In the genomic region with DNA sequence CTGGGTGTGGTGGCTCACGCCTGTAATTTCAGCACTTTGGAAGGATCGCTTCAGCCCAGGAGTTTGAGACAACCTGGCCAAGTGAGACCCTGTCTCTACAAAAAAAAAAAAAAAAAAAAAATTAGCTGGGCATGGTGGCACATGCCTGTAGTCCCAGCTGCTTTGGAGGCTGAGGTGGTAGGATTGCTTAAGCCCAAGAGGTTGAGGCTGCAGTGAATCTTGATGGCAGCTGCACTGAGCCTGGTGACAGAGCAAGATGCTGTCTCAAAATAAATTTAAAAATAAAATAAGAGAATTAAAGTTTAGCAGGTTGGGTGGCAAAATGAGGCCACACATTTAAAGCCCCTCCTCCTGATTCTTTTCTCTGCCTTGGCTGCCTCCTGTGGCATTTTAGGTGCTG, we compare ENCODE assay signal across 23 cellular contexts. TPM values are rescaled to one million over a fixed set of nuclear protein-coding genes. Genes with fewer than 3 reads are reported as not detected.
DNase-seq lines count a peak whose midpoint lies in the region; ATAC-seq and TF ChIP-seq lines count a peak whose summit lies in the region.
"Had no signal": no experiment of that assay in that cellular context is flagged by ENCODE, and none has a peak within 500 bp of the region (broad histone marks: within the 10 kb centered on the region; RNA-seq: fewer than 3 reads in every experiment).

No MANE protein-coding gene starts in this region.

- H3K9me3 ChIP-seq in heart right ventricle: no peaks in the 10 kb centered on the region
- no peaks in the 10 kb centered on the region for H3K9me3 ChIP-seq in fibroblast of lung (ENCODE audit: control insufficient read depth, insufficient read depth, low read depth, low read length)
- H3K9me3 ChIP-seq in sigmoid colon: no peaks in the 10 kb centered on the region
- H3K9me3 ChIP-seq in vagina: no peaks in the 10 kb centered on the region
- H3K9me3 ChIP-seq in tibial artery: no peaks in the 10 kb centered on the region
- H3K9me3 ChIP-seq: body of pancreas had no signal

- TF ChIP-seq POLR2A in sigmoid colon (IDR thresholded peaks at IDR 0.05) (no peak), vagina (IDR thresholded peaks at IDR 0.05) (no peak)

- H3K27me3 ChIP-seq in heart right ventricle (no peaks in the 10 kb centered on the region), fibroblast of lung (ENCODE audit: control insufficient read depth, insufficient read depth, low read length) (no peaks in the 10 kb centered on the region), sigmoid colon (no peaks in the 10 kb centered on the region), vagina (no peaks in the 10 kb centered on the region), tibial artery (no peaks in the 10 kb centered on the region)
- H3K27me3 ChIP-seq: body of pancreas had no signal

- no peak for TF ChIP-seq CTCF in heart right ventricle (IDR thresholded peaks at IDR 0.05)
- no peak for TF ChIP-seq CTCF in fibroblast of lung (conservative IDR thresholded peaks at IDR 0.05 in 1 of 2, IDR thresholded peaks at IDR 0.05 in 1 of 2; ENCODE audit: low read depth in 1 of 2, low read length in 2 of 2)
- TF ChIP-seq CTCF in sigmoid colon (IDR thresholded peaks at IDR 0.05): no peak
- no peak for TF ChIP-seq CTCF in vagina (IDR thresholded peaks at IDR 0.05)
- TF ChIP-seq CTCF in tibial artery (IDR thresholded peaks at IDR 0.05): no peak

- H3K4me3 ChIP-seq in heart right ventricle (no peak overlapping the region), fibroblast of lung (replicated peaks in 1 of 4; ENCODE audit: control extremely low read depth in 1 of 4, insufficient read depth in 1 of 4, low read depth in 3 of 4, low read length in 4 of 4) (no peak overlapping the region), sigmoid colon (no peak overlapping the region), vagina (no peak overlapping the region), tibial artery (no peak overlapping the region)
- H3K4me3 ChIP-seq: body of pancreas, GM23248 had no signal

- 97 to 100% methylated on average over 2 of the region's 2 CpGs for WGBS in heart right ventricle, 2 donors
- 95 to 98% methylated on average over 2 of the region's 2 CpGs for WGBS in sigmoid colon, 2 donors

- no peak overlapping the region for H3K9ac ChIP-seq in fibroblast of lung (ENCODE audit: insufficient read depth, low read length)

- H3K36me3 ChIP-seq in heart right ventricle (peaks cover 0 to 93% (median 27%) of the 10 kb centered on the region in 9 donors), fibroblast of lung (ENCODE audit: control insufficient read depth, insufficient read depth, low read length) (peaks cover 9% of the 10 kb centered on the region), sigmoid colon (peaks cover 5 to 20% (median 5%) of the 10 kb centered on the region in 4 donors), vagina (peaks cover 0 to 32% of the 10 kb centered on the region in 2 donors), tibial artery (peaks cover 36 to 66% (median 46%) of the 10 kb centered on the region in 3 donors)

- ATAC-seq in heart right ventricle (no peak), left cardiac atrium (no peak)
- ATAC-seq: PC-3 had no signal

- peaks cover 0 to 44% (median 24%) of the 10 kb centered on the region in 9 donors for H3K4me1 ChIP-seq in heart right ventricle
- H3K4me1 ChIP-seq in fibroblast of lung (ENCODE audit: control insufficient read depth, extremely low read depth, insufficient read depth, low read length): peaks cover 9% of the 10 kb centered on the region
- peaks cover 0 to 58% (median 40%) of the 10 kb centered on the region in 4 donors for H3K4me1 ChIP-seq in sigmoid colon
- H3K4me1 ChIP-seq in vagina: peaks cover 14% of the 10 kb centered on the region
- H3K4me1 ChIP-seq in tibial artery: peaks cover 0 to 10% (median 0%) of the 10 kb centered on the region in 4 donors

- DNase-seq in heart right ventricle (no peak), left cardiac atrium (no peak), fibroblast of lung (ENCODE audit: low read depth in 2 of 2) (no peak), sigmoid colon (no peak), vagina (ENCODE audit: extremely low spot score in 2 of 2) (no peak), tibial artery (no peak), ecto neural progenitor cell (ENCODE audit: low spot score) (no peak), GOT3 (lab: John Stamatoyannopoulos, UW) (no peak)
- DNase-seq: activated CD4-positive, alpha-beta T cell treated with anti-CD3 and anti-CD28 coated beads, Interleukin-2, amount 10 ng/mL, durations not matched to agents 24 days and 14 days; activated naive CD4-positive, alpha-beta T cell treated with anti-CD3 and anti-CD28 coated beads, Interleukin-2, amount 50 U/mL, for 16 hours; body of pancreas; head of caudate nucleus; NCI-H2081; NCI-H748 treated with DMSO at 0.1 percent for 48 hours; PC-3; retina; stimulated activated CD4-positive, alpha-beta T cell treated with anti-CD3 and anti-CD28 coated beads, Interleukin-4, amount 100 ng/mL, for 1 hour had no signal

- H3K79me2 ChIP-seq in fibroblast of lung (ENCODE audit: control insufficient read depth, insufficient read depth, low read length): no peaks in the 10 kb centered on the region

- H4K20me1 ChIP-seq in fibroblast of lung (ENCODE audit: control insufficient read depth, extremely low read depth, insufficient read depth, low read length): no peaks in the 10 kb centered on the region

- intact Hi-C loops in heart right ventricle (cut with DNase I): no loop called here
- intact Hi-C loops in left cardiac atrium (cut with DNase I): no loop called here
- intact Hi-C loops in sigmoid colon (cut with DNase I): loop anchor here (5.0 kb wide), 1 partner anchor 171 kb away; the partner anchor contains the start of gene RGS12
- intact Hi-C loops in vagina (cut with DNase I): no loop called here
- intact Hi-C loops in tibial artery (cut with DNase I; ENCODE audit: low total_unique reads): no loop called here

- TF ChIP-seq EP300 in sigmoid colon (IDR thresholded peaks at IDR 0.05): no peak

- H2AFZ ChIP-seq in fibroblast of lung (ENCODE audit: low read length): no peak overlapping the region
- H2AFZ ChIP-seq: GM23248 had no signal

- peak overlapping the region in 9 of 10 donors; percentile 4 to 81 (median 71) for H3K27ac ChIP-seq in heart right ventricle
- H3K27ac ChIP-seq in fibroblast of lung (ENCODE audit: insufficient read depth, low read length): peak overlapping the region; percentile 72
- peak overlapping the region; percentile 73 to 86 (median 76) for H3K27ac ChIP-seq in sigmoid colon
- peak overlapping the region; percentile 56 for H3K27ac ChIP-seq in vagina
- no peak overlapping the region for H3K27ac ChIP-seq in tibial artery

- H3K4me2 ChIP-seq in fibroblast of lung (ENCODE audit: extremely low read depth, insufficient read depth, low read length): no peak overlapping the region

RNA-seq across cellular contexts. Expression of gene HTT, which starts 47.1 kb away (rescaled TPM):
- 10 to 100 TPM; 19.3 to 34.0 (median 24.6) TPM for total RNA-seq in heart right ventricle
- 10 to 100 TPM in 1 of 2 donors, 1 to 10 TPM in 1; 6.3 to 21.9 TPM for polyA plus RNA-seq in heart right ventricle
- total RNA-seq in left cardiac atrium: 10 to 100 TPM; 23.2 to 25.2 TPM
- total RNA-seq in fibroblast of lung: 41.8 and 52.9 TPM in 2 replicates
- polyA plus RNA-seq in fibroblast of lung: 13.2 and 19.2 TPM in 2 replicates
- polyA plus RNA-seq in fibroblast of lung (2012): 15.5 and 18.1 TPM in 2 replicates
- 172 and 236 TPM in 2 replicates for polyA minus RNA-seq in fibroblast of lung (ENCODE audit: low replicate concordance)
- total RNA-seq in sigmoid colon: 10 to 100 TPM; 17.0 to 41.5 (median 26.5) TPM
- polyA plus RNA-seq in sigmoid colon: 10 to 100 TPM in 1 of 3 donors, 1 to 10 TPM in 2; 6.5 to 29.4 (median 7.8) TPM
- total RNA-seq in vagina: 49.8 TPM

RNA-seq across cellular contexts. Expression of gene HTT-AS, which starts 47.3 kb away (rescaled TPM):
- not detected for total RNA-seq in heart right ventricle
- not detected for polyA plus RNA-seq in heart right ventricle
- not detected for total RNA-seq in left cardiac atrium
- not detected in 2 replicates for total RNA-seq in fibroblast of lung
- not detected in 2 replicates for polyA plus RNA-seq in fibroblast of lung
- not detected in 2 replicates for polyA plus RNA-seq in fibroblast of lung (2012)
- not detected in 2 replicates for polyA minus RNA-seq in fibroblast of lung (ENCODE audit: low replicate concordance)
- total RNA-seq in sigmoid colon: not detected
- polyA plus RNA-seq in sigmoid colon: not detected
- not detected for total RNA-seq in vagina
- total RNA-seq: A172; activated CD4-positive, alpha-beta T cell treated with anti-CD3 and anti-CD28 coated beads, Interleukin-2, amount 10 ng/mL, durations not matched to agents 24 days and 14 days; body of pancreas; dermis blood vessel endothelial cell; GM23248; mesenteric fat pad; PC-3; temporal lobe had no signal
- polyA plus RNA-seq: esophagus, GM23248 had no signal

Comparison
In these comparisons a context has a peak if more than half of its experiments do, and no peak if none do; other contexts are left out.
1. H3K27ac ChIP-seq: peak in heart right ventricle (9 of 10), fibroblast of lung (single experiment), sigmoid colon (4 of 4) and vagina (single experiment); none in tibial artery (0 of 2).